In the genomic region with DNA sequence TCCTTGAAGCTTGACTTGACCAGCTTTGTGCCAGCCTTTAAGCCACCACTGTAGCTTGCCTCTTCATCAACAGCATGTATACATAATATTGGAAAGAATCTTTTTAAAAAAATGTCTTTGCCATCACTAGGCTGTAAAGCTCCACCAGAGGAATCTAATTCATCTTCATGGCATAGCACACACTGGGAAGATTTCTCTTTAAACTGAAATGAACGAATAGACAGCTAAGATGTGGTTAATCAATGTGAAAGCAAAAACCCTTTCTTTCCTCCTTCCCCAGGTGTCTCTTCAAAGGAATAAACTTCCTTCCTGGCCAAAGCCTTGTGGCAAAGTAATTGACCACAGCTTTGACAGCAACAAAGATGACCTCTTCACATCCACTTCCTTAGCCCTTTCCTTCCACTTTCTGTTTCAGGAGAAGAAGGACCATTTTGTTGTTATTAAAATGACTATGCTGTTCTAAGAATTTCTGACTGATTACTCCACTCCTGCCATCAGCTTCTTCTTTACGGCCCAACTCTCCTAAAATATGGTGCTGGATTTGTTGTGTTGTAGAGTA, we compare ENCODE assay signal across 10 cellular contexts.
A peak's percentile ranks its signal among the peaks of the same experiment; 100 is the strongest.
DNase-seq lines count a peak whose midpoint lies in the region; ATAC-seq and TF ChIP-seq lines count a peak whose summit lies in the region.
"Had no signal": no experiment of that assay in that cellular context is flagged by ENCODE, and none has a peak within 500 bp of the region (broad histone marks: within the 10 kb centered on the region; RNA-seq: fewer than 3 reads in every experiment).

No MANE protein-coding gene starts in this region.

- no peak for TF ChIP-seq POLR2A in spleen (IDR thresholded peaks at IDR 0.05)

- H3K27ac ChIP-seq in spleen, result peak overlapping the region in 2 of 8 donors; percentile 15 to 21
- H3K27ac ChIP-seq in psoas muscle, result no peak overlapping the region
- H3K27ac ChIP-seq: foreskin keratinocyte had no signal

- ATAC-seq in GM19452 (IDR thresholded peaks at IDR 0.05; ENCODE audit: unreplicated experiment) (peak; percentile 69), HG03280 (IDR thresholded peaks at IDR 0.05; ENCODE audit: unreplicated experiment) (peak; percentile 69), psoas muscle (no peak)
- ATAC-seq: foreskin keratinocyte had no signal

- no peaks in the 10 kb centered on the region for H3K9me3 ChIP-seq in spleen
- H3K9me3 ChIP-seq in psoas muscle, result no peaks in the 10 kb centered on the region

- H3K4me3 ChIP-seq in GM06990 (replicated peaks; ENCODE audit: low read depth, low read length) (no peak overlapping the region), astrocyte of the cerebellum (ENCODE audit: low read depth, low read length) (no peak overlapping the region), spleen (no peak overlapping the region), psoas muscle (no peak overlapping the region)

- H3K36me3 ChIP-seq in GM06990 (ENCODE audit: control insufficient read depth, insufficient read depth, low read length), result no peaks in the 10 kb centered on the region
- H3K36me3 ChIP-seq in spleen, result no peaks in the 10 kb centered on the region
- no peaks in the 10 kb centered on the region for H3K36me3 ChIP-seq in psoas muscle (ENCODE audit: insufficient read depth in 1 of 2, low read depth in 1 of 2)

- DNase-seq in GM06990 (ENCODE audit: extremely low read depth, insufficient read length), result peak; percentile 34
- peak; percentile 15 for DNase-seq in astrocyte of the cerebellum (ENCODE audit: low read depth)
- no peak for DNase-seq in nucleus accumbens (lab: John Stamatoyannopoulos, UW)
- DNase-seq in spleen, result no peak
- DNase-seq in psoas muscle, result no peak
- no peak for DNase-seq in DMS153 (lab: John Stamatoyannopoulos, UW)
- DNase-seq: foreskin keratinocyte, NCI-H187 treated with DMSO at 0.1 percent for 48 hours had no signal

- 11 to 25% (median 16%) methylated on average over 2 of the region's 2 CpGs for WGBS in spleen, 5 donors
- WGBS in psoas muscle, 3 donors, result 64 to 75% (median 71%) methylated on average over 2 of the region's 2 CpGs

- TF ChIP-seq CTCF in GM06990 (IDR thresholded peaks at IDR 0.05; ENCODE audit: insufficient read depth, low read length, poor library complexity, severe bottlenecking), result no peak
- no peak for TF ChIP-seq CTCF in astrocyte of the cerebellum (IDR thresholded peaks at IDR 0.05; ENCODE audit: low read depth, low read length, missing control alignments)
- no peak for TF ChIP-seq CTCF in spleen (IDR thresholded peaks at IDR 0.05 in 8 of 11, conservative IDR thresholded peaks at IDR 0.05 in 3 of 11)
- no peak for TF ChIP-seq CTCF in psoas muscle (IDR thresholded peaks at IDR 0.05)

- intact Hi-C loops in spleen (cut with DNase I; ENCODE audit: low total_unique reads) (no loop called here), psoas muscle (cut with DNase I) (no loop called here)

- in situ Hi-C loops in astrocyte of the cerebellum (cut with HindIII; ENCODE audit: low sequenced_read_pairs), result no loop called here

- H3K27me3 ChIP-seq in GM06990 (replicated peaks; ENCODE audit: control insufficient read depth, insufficient read depth, low read length) (no peaks in the 10 kb centered on the region), spleen (replicated peaks in 1 of 7) (no peaks in the 10 kb centered on the region), psoas muscle (ENCODE audit: insufficient read depth in 3 of 3, low read length in 2 of 3) (no peaks in the 10 kb centered on the region)
- H3K27me3 ChIP-seq: foreskin keratinocyte had no signal

- peaks cover 0 to 15% (median 7%) of the 10 kb centered on the region in 6 donors for H3K4me1 ChIP-seq in spleen
- H3K4me1 ChIP-seq in psoas muscle, result no peaks in the 10 kb centered on the region
- H3K4me1 ChIP-seq: foreskin keratinocyte had no signal

Comparison
In these comparisons a context has a peak if more than half of its experiments do, and no peak if none do; other contexts are left out.
1. DNase-seq: peak in GM06990 (single experiment) and astrocyte of the cerebellum (single experiment); none in nucleus accumbens (0 of 56), spleen (single experiment), psoas muscle (0 of 2) and DMS153 (single experiment).
2. ATAC-seq: peak in GM19452 (single experiment) and HG03280 (single experiment); none in psoas muscle (0 of 4).